ENCODE assay signal across 18 cellular contexts in the genomic region with DNA sequence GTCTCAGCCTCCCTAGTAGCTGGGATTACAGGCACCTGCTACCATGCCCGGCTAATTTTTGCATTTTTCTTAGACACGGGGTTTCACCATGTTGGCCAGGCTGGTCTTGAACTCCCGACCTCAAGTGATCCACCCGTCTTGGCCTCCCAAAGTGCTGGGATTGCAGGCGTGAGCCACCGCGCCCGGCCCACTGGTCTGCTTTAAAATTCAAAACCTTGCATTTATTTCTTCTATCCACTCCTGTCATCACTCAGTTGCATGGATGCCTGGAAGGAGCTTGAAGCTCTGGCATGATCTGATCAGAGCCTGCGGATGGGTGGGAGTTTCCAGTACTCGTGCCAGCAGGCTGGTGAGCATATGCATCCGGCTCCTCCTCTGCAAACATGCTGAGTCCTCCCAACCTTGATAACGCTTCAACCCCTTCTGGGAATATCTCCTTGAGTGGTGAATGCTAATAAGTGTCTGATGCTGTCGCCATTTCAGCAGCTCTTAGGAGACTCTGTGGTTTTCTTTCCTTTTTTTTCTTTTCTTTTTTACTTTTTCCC. TPM values are rescaled to one million over a fixed set of nuclear protein-coding genes. Genes with fewer than 3 reads are reported as not detected.
DNase-seq lines count a peak whose midpoint lies in the region; ATAC-seq, FAIRE-seq and TF ChIP-seq lines count a peak whose summit lies in the region.
"Had no signal": no experiment of that assay in that cellular context is flagged by ENCODE, and none has a peak within 500 bp of the region (broad histone marks: within the 10 kb centered on the region; RNA-seq: fewer than 3 reads in every experiment).

No MANE protein-coding gene starts in this region.

- ATAC-seq in CD4-positive, alpha-beta T cell (ENCODE audit: poor library complexity), result no peak
- no peak for ATAC-seq in T-cell (replicated peaks in 1 of 4)
- no peak for ATAC-seq in naive thymus-derived CD4-positive, alpha-beta T cell
- ATAC-seq in T-helper 17 cell, result no peak
- ATAC-seq: HepG2, lower lobe of right lung had no signal

- no peaks in the 10 kb centered on the region for H3K36me3 ChIP-seq in naive thymus-derived CD4-positive, alpha-beta T cell (ENCODE audit: control insufficient read depth in 2 of 3, insufficient read depth in 3 of 3, low read length in 3 of 3)
- H3K36me3 ChIP-seq: adrenal gland, breast epithelium, lower lobe of right lung, suprapubic skin had no signal

- peaks cover 7% of the 10 kb centered on the region for H3K36me3 Mint-ChIP-seq in CD4-positive, alpha-beta T cell (ENCODE audit: low read depth)
- H3K36me3 Mint-ChIP-seq in T-cell (peaks cover 4% of the 10 kb centered on the region), T-helper 17 cell (ENCODE audit: low read depth) (no peaks in the 10 kb centered on the region)
- H3K36me3 Mint-ChIP-seq in naive thymus-derived CD4-positive, alpha-beta T cell, result peaks cover 3 to 17% (median 12%) of the 10 kb centered on the region in 5 donors

- no peak overlapping the region for H3K27ac ChIP-seq in CD4-positive, alpha-beta T cell (ENCODE audit: low read depth, low read length)
- peak overlapping the region; percentile 14 for H3K27ac ChIP-seq in naive thymus-derived CD4-positive, alpha-beta T cell (ENCODE audit: low read depth, low read length)
- H3K27ac ChIP-seq: adrenal gland, breast epithelium, lower lobe of right lung, suprapubic skin had no signal

- no peaks in the 10 kb centered on the region for H3K9me3 Mint-ChIP-seq in CD4-positive, alpha-beta T cell
- H3K9me3 Mint-ChIP-seq in T-cell, result no peaks in the 10 kb centered on the region
- H3K9me3 Mint-ChIP-seq in naive thymus-derived CD4-positive, alpha-beta T cell, result peaks cover 0 to 3% (median 0%) of the 10 kb centered on the region in 11 donors

- no peak for TF ChIP-seq CTCF in CD4-positive, alpha-beta T cell (IDR thresholded peaks at IDR 0.05)

- no peaks in the 10 kb centered on the region for H3K9me3 ChIP-seq in CD4-positive, alpha-beta T cell (ENCODE audit: control insufficient read depth, low read length)
- no peaks in the 10 kb centered on the region for H3K9me3 ChIP-seq in naive thymus-derived CD4-positive, alpha-beta T cell (ENCODE audit: control insufficient read depth in 2 of 3, low read length in 3 of 3)
- H3K9me3 ChIP-seq in T-helper 17 cell (ENCODE audit: control insufficient read depth, low read length, poor library complexity, severe bottlenecking), result no peaks in the 10 kb centered on the region
- H3K9me3 ChIP-seq: adrenal gland, breast epithelium, lower lobe of right lung, suprapubic skin had no signal

- TF ChIP-seq POLR2A in GM12891 (IDR thresholded peaks at IDR 0.05; ENCODE audit: low read depth, low read length), result no peak

- CTCF ChIA-PET in CD4-positive, alpha-beta T cell (lab: Charles Lee), result interaction anchor here (1.4 to 2.1 kb wide), 4 partner anchors 9 to 60 kb away, joined by 3 to 12 read pairs (median 5); partner anchors contain the start of gene UBASH3B
- CTCF ChIA-PET in T-cell (lab: Charles Lee), result interaction anchor here (0.5 to 1.6 kb wide), 4 partner anchors 20 to 157 kb away, joined by 3 to 5 read pairs (median 4); no protein-coding TSS in a partner anchor
- CTCF ChIA-PET in naive thymus-derived CD4-positive, alpha-beta T cell (lab: Charles Lee), result interaction anchor here (0.6 to 3.8 kb wide), 13 partner anchors 11 to 143 kb away, joined by 3 to 32 read pairs (median 5); partner anchors contain the start of genes CRTAM and UBASH3B

- H3K4me3 Mint-ChIP-seq in CD4-positive, alpha-beta T cell, result no peak overlapping the region
- H3K4me3 Mint-ChIP-seq in T-cell (peak overlapping the region in 1 of 3 donors; percentile 62), T-helper 17 cell (no peak overlapping the region)
- H3K4me3 Mint-ChIP-seq in naive thymus-derived CD4-positive, alpha-beta T cell, result peak overlapping the region in 6 of 10 donors; percentile 29 to 84 (median 62)

- POLR2A ChIA-PET in CD4-positive, alpha-beta T cell (lab: Charles Lee), result interaction anchor here (1.4 to 5.6 kb wide), 10 partner anchors 11 to 50 kb away, joined by 3 to 91 read pairs (median 26); partner anchors contain the start of gene UBASH3B
- POLR2A ChIA-PET in T-cell (lab: Charles Lee), result interaction anchor here in 1 of 2 donors (0.7 kb wide), 2 partner anchors 36 to 103 kb away, joined by 6 to 11 read pairs; no protein-coding TSS in a partner anchor
- POLR2A ChIA-PET in naive thymus-derived CD4-positive, alpha-beta T cell (lab: Charles Lee), result interaction anchor here (0.9 to 7.3 kb wide), 14 partner anchors 9 to 60 kb away, joined by 3 to 99 read pairs (median 15); partner anchors contain the start of gene UBASH3B

- H3K4me3 ChIP-seq in naive thymus-derived CD4-positive, alpha-beta T cell (ENCODE audit: low read length), result no peak overlapping the region
- H3K4me3 ChIP-seq: adrenal gland, breast epithelium, lower lobe of right lung, suprapubic skin had no signal

- H3K27ac Mint-ChIP-seq in CD4-positive, alpha-beta T cell, result peak overlapping the region; percentile 90
- H3K27ac Mint-ChIP-seq in T-cell (peak overlapping the region; percentile 95 to 97), T-helper 17 cell (no peak overlapping the region)
- H3K27ac Mint-ChIP-seq in naive thymus-derived CD4-positive, alpha-beta T cell, result peak overlapping the region in 8 of 9 donors; percentile 11 to 99 (median 94)

- H3K27me3 Mint-ChIP-seq in CD4-positive, alpha-beta T cell, result no peaks in the 10 kb centered on the region
- H3K27me3 Mint-ChIP-seq in T-cell, result no peaks in the 10 kb centered on the region
- no peaks in the 10 kb centered on the region for H3K27me3 Mint-ChIP-seq in naive thymus-derived CD4-positive, alpha-beta T cell
- no peaks in the 10 kb centered on the region for H3K27me3 Mint-ChIP-seq in T-helper 17 cell

- peaks cover 94% of the 10 kb centered on the region for H3K4me1 Mint-ChIP-seq in CD4-positive, alpha-beta T cell (ENCODE audit: low read depth)
- H3K4me1 Mint-ChIP-seq in T-cell (peaks cover 91 to 98% (median 95%) of the 10 kb centered on the region in 3 donors), T-helper 17 cell (peaks cover 50% of the 10 kb centered on the region)
- peaks cover 67 to 99% (median 90%) of the 10 kb centered on the region in 7 donors for H3K4me1 Mint-ChIP-seq in naive thymus-derived CD4-positive, alpha-beta T cell

- no peaks in the 10 kb centered on the region for H3K27me3 ChIP-seq in CD4-positive, alpha-beta T cell (ENCODE audit: control insufficient read depth, insufficient read depth, low read length)
- no peaks in the 10 kb centered on the region for H3K27me3 ChIP-seq in naive thymus-derived CD4-positive, alpha-beta T cell (ENCODE audit: control insufficient read depth in 2 of 2, insufficient read depth in 2 of 2, low read length in 2 of 2)
- H3K27me3 ChIP-seq: adrenal gland, breast epithelium, suprapubic skin had no signal

- peaks cover 34 to 86% of the 10 kb centered on the region in 2 donors for H3K4me1 ChIP-seq in naive thymus-derived CD4-positive, alpha-beta T cell (ENCODE audit: control insufficient read depth in 2 of 2, insufficient read depth in 2 of 2, low read length in 2 of 2)
- H3K4me1 ChIP-seq: breast epithelium had no signal

- FAIRE-seq in GM12891 (lab: Jason Lieb, UNC), result peak; percentile 58
- FAIRE-seq: colon, H1, HepG2 had no signal

- intact Hi-C loops in CD4-positive, alpha-beta T cell (cut with DNase I, micrococcal nuclease), result loop anchor here in 1 of 2 experiments (5.0 kb wide), 1 partner anchor 57 kb away; no protein-coding TSS in a partner anchor
- intact Hi-C loops in naive thymus-derived CD4-positive, alpha-beta T cell (cut with micrococcal nuclease), result loop anchor here in 1 of 2 donors (10.0 kb wide), 1 partner anchor 60 kb away; no protein-coding TSS in a partner anchor

- DNase-seq in CD4-positive, alpha-beta T cell, result no peak
- DNase-seq in GM12891 (ENCODE audit: insufficient read length, low spot score) (no peak), T-cell (no peak), T-helper 17 cell (no peak), germinal center (ENCODE audit: low spot score) (no peak)
- DNase-seq in naive thymus-derived CD4-positive, alpha-beta T cell, result no peak
- DNase-seq in activated CD8-positive, alpha-beta memory T cell treated with anti-CD3 and anti-CD28 coated beads for 24 hours, result no peak
- DNase-seq: activated CD4-positive, alpha-beta T cell treated with anti-CD3 and anti-CD28 coated beads for 4 hours; adrenal gland; Calu3; lower lobe of right lung; NCI-H1417; NCI-H526 treated with DMSO at 0.1 percent for 48 hours had no signal

TF ChIP-seq in GM12891, 5 proteins besides CTCF, POLR2A, EP300 and RAD21:
- TF ChIP-seq PAX5 (IDR thresholded peaks at IDR 0.05; ENCODE audit: insufficient read depth, low read length, severe bottlenecking) (no peak), SPI1 (IDR thresholded peaks at IDR 0.05; ENCODE audit: low read depth, low read length) (no peak), POU2F2 (IDR thresholded peaks at IDR 0.05; ENCODE audit: low read depth, low read length) (no peak), POLR2AphosphoS5 (IDR thresholded peaks at IDR 0.05; ENCODE audit: low read depth, low read length) (no peak), TAF1 (IDR thresholded peaks at IDR 0.05; ENCODE audit: low read depth, low read length) (no peak)
TF ChIP-seq in GM12891: peak in this region for 0.

RNA-seq across cellular contexts. Expression of gene UBASH3B, which starts 39.6 kb away (rescaled TPM):
- 10 to 100 TPM; 24.5 to 28.6 TPM for total RNA-seq in CD4-positive, alpha-beta T cell
- 11.1 TPM for polyA plus RNA-seq in GM12891 (2012; ENCODE audit: low read depth, missing spikeins)
- 10 to 100 TPM; 29.7 to 44.0 (median 36.8) TPM for total RNA-seq in T-cell
- 10 to 100 TPM; 10.4 to 49.8 (median 43.2) TPM for total RNA-seq in naive thymus-derived CD4-positive, alpha-beta T cell
- 10 to 100 TPM; 10.3 to 18.7 TPM for polyA plus RNA-seq in naive thymus-derived CD4-positive, alpha-beta T cell
- 10 to 100 TPM; 22.6 to 23.6 TPM for total RNA-seq in T-helper 17 cell

Comparison
In these comparisons a context has a peak if more than half of its experiments do, and no peak if none do; other contexts are left out.
1. H3K4me3 Mint-ChIP-seq: peak in naive thymus-derived CD4-positive, alpha-beta T cell (6 of 10); none in CD4-positive, alpha-beta T cell (single experiment) and T-helper 17 cell (single experiment).